In genomic region chr17:28372945-28373274, GRCh38 we compare ENCODE assay signal across 9 cellular contexts. TPM values are rescaled to one million over a fixed set of nuclear protein-coding genes. Genes with fewer than 3 reads are reported as not detected.
DNase-seq lines count a peak whose midpoint lies in the region; ATAC-seq and TF ChIP-seq lines count a peak whose summit lies in the region.
"Had no signal": no experiment of that assay in that cellular context is flagged by ENCODE, and none has a peak within 500 bp of the region (broad histone marks: within the 10 kb centered on the region; RNA-seq: fewer than 3 reads in every experiment).

No MANE protein-coding gene starts in this region.

- peaks cover 23% of the 10 kb centered on the region for H3K4me1 Mint-ChIP-seq in activated CD4-positive, alpha-beta memory T cell treated with anti-CD3 and anti-CD28 coated beads, Interleukin-2, amount 10 ng/mL, durations not matched to agents 7 days and 5 days
- peaks cover 19 to 20% of the 10 kb centered on the region in 2 donors for H3K4me1 Mint-ChIP-seq in immature natural killer cell

- intact Hi-C loops in heart right ventricle (cut with DNase I): no loop called here
- intact Hi-C loops in Right ventricle myocardium inferior (cut with DNase I): no loop called here
- intact Hi-C loops in upper lobe of right lung (cut with DNase I): loop anchor here (10.0 kb wide), 1 partner anchor 62 kb away; no protein-coding TSS in a partner anchor

- CTCF ChIA-PET in activated CD4-positive, alpha-beta memory T cell treated with anti-CD3 and anti-CD28 coated beads, Interleukin-2, amount 10 ng/mL, durations not matched to agents 7 days and 5 days (lab: Charles Lee): interaction anchor here (1.3 kb wide), 1 partner anchor 14 kb away, joined by 4 read pairs; no protein-coding TSS in a partner anchor

- H3K9me3 Mint-ChIP-seq in activated CD4-positive, alpha-beta memory T cell treated with anti-CD3 and anti-CD28 coated beads, Interleukin-2, amount 10 ng/mL, durations not matched to agents 7 days and 5 days: no peaks in the 10 kb centered on the region
- no peaks in the 10 kb centered on the region for H3K9me3 Mint-ChIP-seq in immature natural killer cell

- H3K4me1 ChIP-seq in heart right ventricle (peaks cover 4 to 40% (median 29%) of the 10 kb centered on the region in 9 donors), upper lobe of right lung (peaks cover 28% of the 10 kb centered on the region)

- H3K4me3 ChIP-seq in heart right ventricle (peak overlapping the region in 6 of 10 donors; percentile 48 to 74 (median 67)), upper lobe of right lung (peak overlapping the region; percentile 58)

- H3K27ac ChIP-seq in heart right ventricle (no peak overlapping the region), upper lobe of right lung (no peak overlapping the region)

- H3K27me3 ChIP-seq in heart right ventricle (peaks cover 0 to 22% (median 0%) of the 10 kb centered on the region in 7 donors), upper lobe of right lung (no peaks in the 10 kb centered on the region)
- H3K27me3 ChIP-seq: ovary had no signal

- peak overlapping the region; percentile 16 for H3K27ac Mint-ChIP-seq in activated CD4-positive, alpha-beta memory T cell treated with anti-CD3 and anti-CD28 coated beads, Interleukin-2, amount 10 ng/mL, durations not matched to agents 7 days and 5 days
- H3K27ac Mint-ChIP-seq in immature natural killer cell: peak overlapping the region in 4 of 6 donors; percentile 34 to 75 (median 52)

- H3K9me3 ChIP-seq in heart right ventricle: no peaks in the 10 kb centered on the region
- H3K9me3 ChIP-seq in upper lobe of right lung: no peaks in the 10 kb centered on the region
- H3K9me3 ChIP-seq: ovary had no signal

- H3K36me3 ChIP-seq in heart right ventricle (peaks cover 0 to 4% (median 0%) of the 10 kb centered on the region in 9 donors), upper lobe of right lung (no peaks in the 10 kb centered on the region)
- H3K36me3 ChIP-seq: ovary had no signal

- no peak for ATAC-seq in heart right ventricle
- no peak for ATAC-seq in Right ventricle myocardium inferior
- no peak for ATAC-seq in upper lobe of right lung
- no peak for ATAC-seq in HG03520 (IDR thresholded peaks at IDR 0.05; ENCODE audit: unreplicated experiment)

- no peaks in the 10 kb centered on the region for H3K27me3 Mint-ChIP-seq in activated CD4-positive, alpha-beta memory T cell treated with anti-CD3 and anti-CD28 coated beads, Interleukin-2, amount 10 ng/mL, durations not matched to agents 7 days and 5 days
- H3K27me3 Mint-ChIP-seq in immature natural killer cell (ENCODE audit: low read depth in 3 of 3): peaks cover 0 to 3% (median 0%) of the 10 kb centered on the region in 3 donors

- DNase-seq in heart right ventricle (no peak), Right ventricle myocardium inferior (ENCODE audit: missing footprints) (no peak), immature natural killer cell (no peak), upper lobe of right lung (peak; percentile 23), hippocampal formation (lab: John Stamatoyannopoulos, UW) (no peak), GOT3 (lab: John Stamatoyannopoulos, UW) (no peak)
- DNase-seq in activated CD4-positive, alpha-beta memory T cell treated with anti-CD3 and anti-CD28 coated beads, Interleukin-2, amount 10 ng/mL, durations not matched to agents 7 days and 5 days: no peak

- no peak for TF ChIP-seq CTCF in heart right ventricle (IDR thresholded peaks at IDR 0.05)
- no peak for TF ChIP-seq CTCF in upper lobe of right lung (IDR thresholded peaks at IDR 0.05)

- POLR2A ChIA-PET in activated CD4-positive, alpha-beta memory T cell treated with anti-CD3 and anti-CD28 coated beads, Interleukin-2, amount 10 ng/mL, durations not matched to agents 7 days and 5 days (lab: Charles Lee): interaction anchor here (5.7 to 7.6 kb wide), 2 partner anchors 11 to 15 kb away, joined by 43 to 80 read pairs; partner anchors contain the start of gene POLDIP2

- H3K4me3 Mint-ChIP-seq in activated CD4-positive, alpha-beta memory T cell treated with anti-CD3 and anti-CD28 coated beads, Interleukin-2, amount 10 ng/mL, durations not matched to agents 7 days and 5 days: peak overlapping the region; percentile 71
- H3K4me3 Mint-ChIP-seq in immature natural killer cell: peak overlapping the region; percentile 70 to 82 (median 74)

- WGBS in heart right ventricle, 2 donors: 87 to 88% methylated on average over 6 of the region's 6 CpGs

- H3K36me3 Mint-ChIP-seq in activated CD4-positive, alpha-beta memory T cell treated with anti-CD3 and anti-CD28 coated beads, Interleukin-2, amount 10 ng/mL, durations not matched to agents 7 days and 5 days (ENCODE audit: low read depth): no peaks in the 10 kb centered on the region
- H3K36me3 Mint-ChIP-seq in immature natural killer cell: peaks cover 0 to 3% (median 0%) of the 10 kb centered on the region in 3 donors

RNA-seq across cellular contexts. Expression of gene SARM1, which starts 1.4 kb away (rescaled TPM):
- total RNA-seq in heart right ventricle (10 to 100 TPM in 1 of 10 donors, 1 to 10 TPM in 9; 5.2 to 10.5 (median 8.4) TPM), Right ventricle myocardium inferior (6.2 TPM), upper lobe of right lung (14.4 TPM)
- polyA plus RNA-seq in heart right ventricle (1 to 10 TPM; 4.4 to 4.8 TPM), immature natural killer cell (1 to 10 TPM; 8.0 to 9.2 (median 9.1) TPM)
- 10 to 100 TPM; 17.2 to 17.5 TPM for total RNA-seq in activated CD4-positive, alpha-beta memory T cell treated with anti-CD3 and anti-CD28 coated beads, Interleukin-2, amount 10 ng/mL, durations not matched to agents 7 days and 5 days

RNA-seq across cellular contexts. Expression of gene VTN, which starts 2.8 kb away (rescaled TPM):
- total RNA-seq in heart right ventricle (100 to 1,000 TPM in 1 of 10 donors, 10 to 100 TPM in 9; 44.8 to 121 (median 67.0) TPM), Right ventricle myocardium inferior (36.9 TPM), upper lobe of right lung (1.3 TPM)
- polyA plus RNA-seq in heart right ventricle (10 to 100 TPM; 26.3 to 27.8 TPM), immature natural killer cell (not detected)
- under 1 TPM in 1 of 2 experiments, not detected in 1; 0.15 TPM for total RNA-seq in activated CD4-positive, alpha-beta memory T cell treated with anti-CD3 and anti-CD28 coated beads, Interleukin-2, amount 10 ng/mL, durations not matched to agents 7 days and 5 days

RNA-seq across cellular contexts. Expression of gene SEBOX, which starts 7.9 kb away (rescaled TPM):
- total RNA-seq in heart right ventricle (not detected), Right ventricle myocardium inferior (not detected), upper lobe of right lung (not detected)
- polyA plus RNA-seq in heart right ventricle (not detected), immature natural killer cell (not detected)
- total RNA-seq in activated CD4-positive, alpha-beta memory T cell treated with anti-CD3 and anti-CD28 coated beads, Interleukin-2, amount 10 ng/mL, durations not matched to agents 7 days and 5 days: not detected
- total RNA-seq: ovary had no signal
- polyA plus RNA-seq: ovary had no signal

RNA-seq across cellular contexts. Expression of gene POLDIP2, which starts 15.6 kb away (rescaled TPM):
- total RNA-seq in heart right ventricle: 100 to 1,000 TPM; 144 to 176 (median 160) TPM
- 100 to 1,000 TPM in 1 of 2 donors, 10 to 100 TPM in 1; 66.4 to 149 TPM for polyA plus RNA-seq in heart right ventricle
- total RNA-seq in Right ventricle myocardium inferior: 160 TPM
- 10 to 100 TPM; 54.3 to 56.2 TPM for total RNA-seq in activated CD4-positive, alpha-beta memory T cell treated with anti-CD3 and anti-CD28 coated beads, Interleukin-2, amount 10 ng/mL, durations not matched to agents 7 days and 5 days
- polyA plus RNA-seq in immature natural killer cell: 100 to 1,000 TPM in 1 of 3 donors, 10 to 100 TPM in 2; 79.0 to 134 (median 80.3) TPM
- total RNA-seq in upper lobe of right lung: 55.3 TPM

RNA-seq across cellular contexts. Expression of gene SLC46A1, which starts 33.1 kb away (rescaled TPM):
- total RNA-seq in heart right ventricle: 10 to 100 TPM in 1 of 10 donors, 1 to 10 TPM in 9; 3.6 to 10.2 (median 4.9) TPM
- polyA plus RNA-seq in heart right ventricle: 1 to 10 TPM; 1.4 to 2.8 TPM
- 7.7 TPM for total RNA-seq in Right ventricle myocardium inferior
- 1 to 10 TPM in 1 of 2 experiments, under 1 TPM in 1; 0.96 to 1.1 TPM for total RNA-seq in activated CD4-positive, alpha-beta memory T cell treated with anti-CD3 and anti-CD28 coated beads, Interleukin-2, amount 10 ng/mL, durations not matched to agents 7 days and 5 days
- 1 to 10 TPM in 1 of 3 donors, under 1 TPM in 1, not detected in 1; 0.61 to 1.9 TPM for polyA plus RNA-seq in immature natural killer cell
- total RNA-seq in upper lobe of right lung: 17.0 TPM

Comparison
In these comparisons a context has a peak if more than half of its experiments do, and no peak if none do; other contexts are left out.
1. RNA of gene VTN, which starts 2.8 kb away (total RNA-seq): 44.8 to 121 TPM in heart right ventricle and 36.9 TPM in Right ventricle myocardium inferior (single experiment); 1.3 TPM in upper lobe of right lung (single experiment) and 0.15 TPM in activated CD4-positive, alpha-beta memory T cell treated with anti-CD3 and anti-CD28 coated beads, Interleukin-2, amount 10 ng/mL, durations not matched to agents 7 days and 5 days; every median in the first group is over 10 times any median in the second.